In genomic region chr2:96684883-96685282, GRCh38 we compare ENCODE assay signal across 16 cellular contexts. TPM values are rescaled to one million over a fixed set of nuclear protein-coding genes. Genes with fewer than 3 reads are reported as not detected.
"Had no signal": no experiment of that assay in that cellular context is flagged by ENCODE, and none has a peak within 500 bp of the region (broad histone marks: within the 10 kb centered on the region; RNA-seq: fewer than 3 reads in every experiment).

No MANE protein-coding gene starts in this region.

- H3K27me3 ChIP-seq: colonic mucosa, hepatocyte, ovary, testis had no signal

- H3K4me3 Mint-ChIP-seq: naive thymus-derived CD4-positive, alpha-beta T cell; stimulated activated memory B cell treated with anti-CD40 and anti-IgM and Interleukin-4, amounts not matched to agents 10 μg/mL and 1 μg/mL and 100 μg/mL, for 72 hours; stimulated activated naive CD8-positive, alpha-beta T cell treated with anti-CD3 and anti-CD28 coated beads, Interleukin-15, Interleukin-2, amounts not matched to agents 100 ng/mL and 50 ng/mL, for 24 hours had no signal

- DNase-seq: colonic mucosa; erythroblast; foreskin keratinocyte; left colon; naive thymus-derived CD4-positive, alpha-beta T cell; stimulated activated CD4-positive, alpha-beta T cell treated with anti-CD3 and anti-CD28 coated beads, Interleukin-4, amount 100 ng/mL, for 24 hours; testis had no signal

- H3K79me2 ChIP-seq: hepatocyte had no signal

- H3K4me1 ChIP-seq: colonic mucosa, foreskin keratinocyte had no signal

- H3K27ac Mint-ChIP-seq: naive thymus-derived CD4-positive, alpha-beta T cell; stimulated activated memory B cell treated with anti-CD40 and anti-IgM and Interleukin-4, amounts not matched to agents 10 μg/mL and 1 μg/mL and 100 μg/mL, for 72 hours; stimulated activated naive CD8-positive, alpha-beta T cell treated with anti-CD3 and anti-CD28 coated beads, Interleukin-15, Interleukin-2, amounts not matched to agents 100 ng/mL and 50 ng/mL, for 24 hours had no signal

- H3K27ac ChIP-seq: colonic mucosa, foreskin keratinocyte, hepatocyte, ovary, testis, tibial nerve had no signal

- H3K4me3 ChIP-seq: colonic mucosa, hepatocyte, ovary, testis, tibial nerve had no signal

- FAIRE-seq: endothelial cell of umbilical vein had no signal

- H3K9me3 Mint-ChIP-seq: naive thymus-derived CD4-positive, alpha-beta T cell; stimulated activated memory B cell treated with anti-CD40 and anti-IgM and Interleukin-4, amounts not matched to agents 10 μg/mL and 1 μg/mL and 100 μg/mL, for 72 hours; stimulated activated naive CD8-positive, alpha-beta T cell treated with anti-CD3 and anti-CD28 coated beads, Interleukin-15, Interleukin-2, amounts not matched to agents 100 ng/mL and 50 ng/mL, for 24 hours had no signal

- H3K36me3 ChIP-seq: colonic mucosa, ovary, tibial nerve had no signal

- H3K36me3 Mint-ChIP-seq: naive thymus-derived CD4-positive, alpha-beta T cell; stimulated activated memory B cell treated with anti-CD40 and anti-IgM and Interleukin-4, amounts not matched to agents 10 μg/mL and 1 μg/mL and 100 μg/mL, for 72 hours had no signal

- H2AFZ ChIP-seq: hepatocyte had no signal

- H3K9me3 ChIP-seq: colonic mucosa, ovary, testis, tibial nerve had no signal

- H3K4me1 Mint-ChIP-seq: stimulated activated memory B cell treated with anti-CD40 and anti-IgM and Interleukin-4, amounts not matched to agents 10 μg/mL and 1 μg/mL and 100 μg/mL, for 72 hours had no signal

- ATAC-seq: foreskin keratinocyte; left colon; naive thymus-derived CD4-positive, alpha-beta T cell; stimulated activated memory B cell treated with anti-CD40 and anti-IgM and Interleukin-4, amounts not matched to agents 10 μg/mL and 1 μg/mL and 100 μg/mL, for 72 hours had no signal

RNA-seq across cellular contexts. Expression of gene FER1L5, which starts 42.3 kb away (rescaled TPM):
- total RNA-seq: colonic mucosa; endothelial cell of umbilical vein; kidney epithelial cell; lung microvascular endothelial cell; naive thymus-derived CD4-positive, alpha-beta T cell had no signal
- polyA plus RNA-seq: endothelial cell of umbilical vein, liver had no signal
